Comparison of ENCODE assay signal across 1 cellular context in genomic region chr18:3256693-3257626, GRCh38.
TF ChIP-seq lines count a peak whose summit lies in the region.

No MANE protein-coding gene starts in this region.

TF ChIP-seq in HepG2, 621 proteins besides CTCF, POLR2A, EP300 and RAD21 (continued from another document):
- no peak for TF ChIP-seq ZNF850 (CRISPR knock-in tag; conservative IDR thresholded peaks at IDR 0.05)
- TF ChIP-seq MXI1 (IDR thresholded peaks at IDR 0.05; ENCODE audit: borderline replicate concordance, low read depth, low read length): peak; percentile 49; the same call in 1 of the 3 replicates
- TF ChIP-seq ZGPAT (CRISPR knock-in tag; IDR thresholded peaks at IDR 0.05): peak; percentile 47; the same call in 1 of the 2 replicates
- no peak for TF ChIP-seq ZNF883 (CRISPR knock-in tag; IDR thresholded peaks at IDR 0.05; ENCODE audit: not compliant biosample characterization)
